Comparison of ENCODE assay signal across 1 cellular context in the genomic region with DNA sequence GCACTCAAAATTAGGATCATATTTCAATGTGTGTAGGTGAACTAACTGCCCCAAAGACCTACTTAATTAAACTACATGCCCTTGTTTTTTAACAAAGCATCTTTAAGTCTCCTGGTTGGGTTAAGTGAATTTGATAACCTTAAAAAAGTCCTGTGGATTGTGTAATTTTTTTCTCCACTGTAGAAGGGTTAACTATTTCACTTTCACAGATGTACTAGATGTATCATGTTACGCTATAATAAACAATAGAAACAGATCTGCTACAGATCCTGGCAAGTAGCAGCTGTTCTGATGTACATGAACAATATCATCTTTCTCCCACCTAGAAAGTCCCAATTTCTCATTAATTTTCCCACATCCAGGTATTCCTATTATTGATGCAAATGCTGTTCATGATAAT.
TF ChIP-seq lines count a peak whose summit lies in the region.

No MANE protein-coding gene starts in this region.

TF ChIP-seq in GM23338, 12 proteins besides CTCF, POLR2A, EP300 and RAD21 (continued from another document):
- TF ChIP-seq, protein P1, sequence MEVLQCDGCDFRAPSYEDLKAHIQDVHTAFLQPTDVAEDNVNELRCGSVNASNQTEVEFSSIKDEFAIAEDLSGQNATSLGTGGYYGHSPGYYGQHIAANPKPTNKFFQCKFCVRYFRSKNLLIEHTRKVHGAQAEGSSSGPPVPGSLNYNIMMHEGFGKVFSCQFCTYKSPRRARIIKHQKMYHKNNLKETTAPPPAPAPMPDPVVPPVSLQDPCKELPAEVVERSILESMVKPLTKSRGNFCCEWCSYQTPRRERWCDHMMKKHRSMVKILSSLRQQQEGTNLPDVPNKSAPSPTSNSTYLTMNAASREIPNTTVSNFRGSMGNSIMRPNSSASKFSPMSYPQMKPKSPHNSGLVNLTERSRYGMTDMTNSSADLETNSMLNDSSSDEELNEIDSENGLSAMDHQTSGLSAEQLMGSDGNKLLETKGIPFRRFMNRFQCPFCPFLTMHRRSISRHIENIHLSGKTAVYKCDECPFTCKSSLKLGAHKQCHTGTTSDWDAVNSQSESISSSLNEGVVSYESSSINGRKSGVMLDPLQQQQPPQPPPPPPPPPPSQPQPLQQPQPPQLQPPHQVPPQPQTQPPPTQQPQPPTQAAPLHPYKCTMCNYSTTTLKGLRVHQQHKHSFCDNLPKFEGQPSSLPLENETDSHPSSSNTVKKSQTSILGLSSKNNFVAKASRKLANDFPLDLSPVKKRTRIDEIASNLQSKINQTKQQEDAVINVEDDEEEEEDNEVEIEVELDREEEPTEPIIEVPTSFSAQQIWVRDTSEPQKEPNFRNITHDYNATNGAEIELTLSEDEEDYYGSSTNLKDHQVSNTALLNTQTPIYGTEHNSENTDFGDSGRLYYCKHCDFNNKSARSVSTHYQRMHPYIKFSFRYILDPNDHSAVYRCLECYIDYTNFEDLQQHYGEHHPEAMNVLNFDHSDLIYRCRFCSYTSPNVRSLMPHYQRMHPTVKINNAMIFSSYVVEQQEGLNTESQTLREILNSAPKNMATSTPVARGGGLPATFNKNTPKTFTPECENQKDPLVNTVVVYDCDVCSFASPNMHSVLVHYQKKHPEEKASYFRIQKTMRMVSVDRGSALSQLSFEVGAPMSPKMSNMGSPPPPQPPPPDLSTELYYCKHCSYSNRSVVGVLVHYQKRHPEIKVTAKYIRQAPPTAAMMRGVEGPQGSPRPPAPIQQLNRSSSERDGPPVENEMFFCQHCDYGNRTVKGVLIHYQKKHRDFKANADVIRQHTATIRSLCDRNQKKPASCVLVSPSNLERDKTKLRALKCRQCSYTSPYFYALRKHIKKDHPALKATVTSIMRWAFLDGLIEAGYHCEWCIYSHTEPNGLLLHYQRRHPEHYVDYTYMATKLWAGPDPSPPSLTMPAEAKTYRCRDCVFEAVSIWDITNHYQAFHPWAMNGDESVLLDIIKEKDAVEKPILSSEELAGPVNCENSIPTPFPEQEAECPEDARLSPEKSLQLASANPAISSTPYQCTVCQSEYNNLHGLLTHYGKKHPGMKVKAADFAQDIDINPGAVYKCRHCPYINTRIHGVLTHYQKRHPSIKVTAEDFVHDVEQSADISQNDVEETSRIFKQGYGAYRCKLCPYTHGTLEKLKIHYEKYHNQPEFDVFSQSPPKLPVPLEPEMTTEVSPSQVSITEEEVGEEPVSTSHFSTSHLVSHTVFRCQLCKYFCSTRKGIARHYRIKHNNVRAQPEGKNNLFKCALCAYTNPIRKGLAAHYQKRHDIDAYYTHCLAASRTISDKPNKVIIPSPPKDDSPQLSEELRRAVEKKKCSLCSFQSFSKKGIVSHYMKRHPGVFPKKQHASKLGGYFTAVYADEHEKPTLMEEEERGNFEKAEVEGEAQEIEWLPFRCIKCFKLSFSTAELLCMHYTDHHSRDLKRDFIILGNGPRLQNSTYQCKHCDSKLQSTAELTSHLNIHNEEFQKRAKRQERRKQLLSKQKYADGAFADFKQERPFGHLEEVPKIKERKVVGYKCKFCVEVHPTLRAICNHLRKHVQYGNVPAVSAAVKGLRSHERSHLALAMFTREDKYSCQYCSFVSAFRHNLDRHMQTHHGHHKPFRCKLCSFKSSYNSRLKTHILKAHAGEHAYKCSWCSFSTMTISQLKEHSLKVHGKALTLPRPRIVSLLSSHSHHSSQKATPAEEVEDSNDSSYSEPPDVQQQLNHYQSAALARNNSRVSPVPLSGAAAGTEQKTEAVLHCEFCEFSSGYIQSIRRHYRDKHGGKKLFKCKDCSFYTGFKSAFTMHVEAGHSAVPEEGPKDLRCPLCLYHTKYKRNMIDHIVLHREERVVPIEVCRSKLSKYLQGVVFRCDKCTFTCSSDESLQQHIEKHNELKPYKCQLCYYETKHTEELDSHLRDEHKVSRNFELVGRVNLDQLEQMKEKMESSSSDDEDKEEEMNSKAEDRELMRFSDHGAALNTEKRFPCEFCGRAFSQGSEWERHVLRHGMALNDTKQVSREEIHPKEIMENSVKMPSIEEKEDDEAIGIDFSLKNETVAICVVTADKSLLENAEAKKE (CRISPR knock-in tag; IDR thresholded peaks at IDR 0.05) = no peak
- TF ChIP-seq EZH2phosphoT487 (IDR thresholded peaks at IDR 0.05; ENCODE audit: unreplicated experiment) = no peak
